ENCODE assay signal across 13 cellular contexts in genomic region chr15:80507131-80507530, GRCh38.
"Had no signal": no experiment of that assay in that cellular context is flagged by ENCODE, and none has a peak within 500 bp of the region (broad histone marks: within the 10 kb centered on the region; RNA-seq: fewer than 3 reads in every experiment).

No MANE protein-coding gene starts in this region.

- H3K4me3 ChIP-seq: heart left ventricle, thyroid gland had no signal

- H3K27me3 ChIP-seq: brain microvascular endothelial cell, foreskin keratinocyte, heart left ventricle, thyroid gland had no signal

- ATAC-seq: foreskin keratinocyte, T-helper 17 cell had no signal

- H3K9me3 ChIP-seq: thyroid gland had no signal

- H3K4me1 ChIP-seq: foreskin keratinocyte had no signal

- H3K27ac ChIP-seq: brain microvascular endothelial cell, foreskin keratinocyte, thyroid gland had no signal

- H3K36me3 ChIP-seq: brain microvascular endothelial cell, heart left ventricle, thyroid gland had no signal

- DNase-seq: activated CD4-positive, alpha-beta T cell treated with anti-CD3 and anti-CD28 coated beads, Interleukin-2, amount 10 ng/mL, durations not matched to agents 7 days and 5 days; activated CD4-positive, CD25-positive, alpha-beta regulatory T cell; activated effector memory CD4-positive, alpha-beta T cell treated with Interleukin-2 at 50 U/mL for 16 hours; activated T-cell treated with anti-CD3 and anti-CD28 coated beads, Interleukin-2, amount 50 U/mL, for 24 hours; cerebellar nuclear complex; foreskin keratinocyte; heart left ventricle; islet precursor cell; posterior cingulate gyrus; small intestine; T-helper 17 cell; thyroid gland had no signal
